In genomic region chr5:153968761-153969562, GRCh38 we compare ENCODE assay signal across 1 cellular context.
TF ChIP-seq lines count a peak whose summit lies in the region.

No MANE protein-coding gene starts in this region.

TF ChIP-seq in GM23338, 12 proteins besides CTCF, POLR2A, EP300 and RAD21 (continued from another document):
- TF ChIP-seq ZNF462 (CRISPR knock-in tag; IDR thresholded peaks at IDR 0.05) (no peak), ETS1 (IDR thresholded peaks at IDR 0.05) (no peak), ZNF114 (CRISPR knock-in tag; IDR thresholded peaks at IDR 0.05) (no peak)
